ENCODE assay signal across 8 cellular contexts in genomic region chr12:6470375-6471163, GRCh38. TPM values are rescaled to one million over a fixed set of nuclear protein-coding genes. Genes with fewer than 3 reads are reported as not detected.
A peak's percentile ranks its signal among the peaks of the same experiment; 100 is the strongest.
DNase-seq lines count a peak whose midpoint lies in the region; ATAC-seq and TF ChIP-seq lines count a peak whose summit lies in the region.

VAMP1 (minus strand) TSS chr12:6470677; CDS start chr12:6470531, 146 bp downstream.

- under 1% methylated on average over 69 of the region's 69 CpGs for WGBS in urinary bladder

- ATAC-seq in HG02870 (IDR thresholded peaks at IDR 0.05; ENCODE audit: unreplicated experiment) (peak; percentile 86), left cardiac atrium (peak; percentile 95 to 97)

- H3K4me1 Mint-ChIP-seq in progenitor cell of endocrine pancreas (ENCODE audit: low read depth) = peaks cover 12% of the 10 kb centered on the region

- no peak for TF ChIP-seq CTCF in GM13976 (IDR thresholded peaks at IDR 0.05; ENCODE audit: borderline replicate concordance, control extremely low read depth, extremely low read depth, insufficient read depth, missing control alignments)
- peak; percentile 4 for TF ChIP-seq CTCF in progenitor cell of endocrine pancreas (IDR thresholded peaks at IDR 0.05; ENCODE audit: unreplicated experiment)

- peak within 1 kb of the TSS; percentile 70 for H3K27ac ChIP-seq in urinary bladder (ENCODE audit: low read depth)

- H3K9me3 Mint-ChIP-seq in progenitor cell of endocrine pancreas (ENCODE audit: low read depth) = no peaks in the 10 kb centered on the region

- H3K4me3 Mint-ChIP-seq in progenitor cell of endocrine pancreas (ENCODE audit: low read depth) = peak within 1 kb of the TSS; percentile 80

- no peaks in the 10 kb centered on the region for H3K36me3 ChIP-seq in urinary bladder (ENCODE audit: insufficient read depth)

- intact Hi-C loops in T-helper 1 cell treated with Interleukin-12 subunit alpha and Interleukin-12 subunit beta and Interleukin-4 antibody, amounts not matched to agents 30 ng/mL and 1 ng/mL, for 36 hours (cut with micrococcal nuclease) = loop anchor here (1.0 to 2.0 kb wide), 8 partner anchors 8 to 136 kb away; partner anchors contain the start of genes CHD4, GAPDH, IFFO1 and MRPL51
- intact Hi-C loops in left cardiac atrium (cut with DNase I) = no loop called here

- H3K27me3 Mint-ChIP-seq in progenitor cell of endocrine pancreas = peaks cover 43% of the 10 kb centered on the region

- H3K36me3 Mint-ChIP-seq in progenitor cell of endocrine pancreas (ENCODE audit: insufficient read depth) = no peaks in the 10 kb centered on the region

- peak within 1 kb of the TSS; percentile 94 for H3K27ac Mint-ChIP-seq in progenitor cell of endocrine pancreas

- H3K4me3 ChIP-seq in urinary bladder (ENCODE audit: low read depth, low read length) = peak within 1 kb of the TSS; percentile 72

- in situ Hi-C loops in GM13976 (cut with MboI; ENCODE audit: low sequenced_read_pairs, unreplicated experiment) = no loop called here

- DNase-seq in GM13976 (ENCODE audit: low spot score) (peak; percentile 97), NCI-H146 treated with DMSO at 0.1 percent for 48 hours (lab: John Stamatoyannopoulos, UW; ENCODE audit: unreplicated experiment) (peak; percentile 99), amniotic epithelial cell (ENCODE audit: low read depth) (peak; percentile 93), left cardiac atrium (peak; percentile 98), progenitor cell of endocrine pancreas (ENCODE audit: low spot score, unreplicated experiment) (peak; percentile 97)

- no peaks in the 10 kb centered on the region for H3K4me1 ChIP-seq in urinary bladder (ENCODE audit: insufficient read depth)

RNA-seq across cellular contexts. Expression of gene VAMP1, which starts in this region (rescaled TPM):
- 39.9 and 44.7 TPM in 2 replicates for total RNA-seq in T-helper 1 cell treated with Interleukin-12 subunit alpha and Interleukin-12 subunit beta and Interleukin-4 antibody, amounts not matched to agents 30 ng/mL and 1 ng/mL, for 36 hours
- 1 to 10 TPM; 3.6 to 6.2 TPM for total RNA-seq in left cardiac atrium
- total RNA-seq in progenitor cell of endocrine pancreas = 3.6 and 5.5 TPM in 2 replicates
- total RNA-seq in urinary bladder = 11.5 TPM
- 16.7 TPM for polyA plus RNA-seq in urinary bladder

Comparison
In these comparisons a context has a peak if more than half of its experiments do, and no peak if none do; other contexts are left out.
1. Peak in every context shown above with its lines: DNase-seq, ATAC-seq, H3K4me3 ChIP-seq and H3K27ac ChIP-seq.